In the genomic region with DNA sequence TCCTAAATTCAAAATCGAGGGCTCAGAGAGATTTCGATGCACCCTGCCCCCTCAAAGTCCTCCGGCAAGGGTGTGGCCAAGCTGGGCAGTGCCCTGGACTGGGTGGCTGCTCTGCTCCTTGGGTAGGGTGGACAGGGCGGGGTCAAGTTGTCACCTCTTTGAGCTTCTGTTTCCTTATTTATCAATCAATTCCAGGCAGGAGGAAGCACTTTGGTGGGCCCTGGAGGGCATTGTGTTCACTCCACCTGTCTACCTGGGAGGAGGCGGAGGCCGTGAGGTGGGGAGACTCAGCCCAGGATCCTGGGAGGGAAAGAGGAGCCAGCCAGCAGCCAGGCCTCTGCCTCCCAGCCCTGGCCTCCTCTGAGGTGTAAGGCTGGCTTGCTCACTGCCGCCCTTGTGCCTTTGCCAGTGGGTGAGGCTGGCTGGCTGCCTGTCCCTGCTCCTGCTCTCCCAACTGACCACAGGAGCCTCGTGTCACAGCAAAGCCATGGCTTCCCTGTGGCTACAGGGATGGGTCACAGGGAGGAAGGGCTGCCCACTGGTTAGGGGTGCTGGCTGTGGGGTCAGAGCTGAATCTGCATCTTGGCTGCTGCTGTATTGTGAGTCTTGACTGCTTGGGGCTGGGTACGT, we compare ENCODE assay signal across 1 cellular context.
TF ChIP-seq lines count a peak whose summit lies in the region.

No MANE protein-coding gene starts in this region.

TF ChIP-seq in HCT116, 20 proteins besides CTCF, POLR2A, EP300 and RAD21 (continued from another document):
- TF ChIP-seq, protein P1, sequence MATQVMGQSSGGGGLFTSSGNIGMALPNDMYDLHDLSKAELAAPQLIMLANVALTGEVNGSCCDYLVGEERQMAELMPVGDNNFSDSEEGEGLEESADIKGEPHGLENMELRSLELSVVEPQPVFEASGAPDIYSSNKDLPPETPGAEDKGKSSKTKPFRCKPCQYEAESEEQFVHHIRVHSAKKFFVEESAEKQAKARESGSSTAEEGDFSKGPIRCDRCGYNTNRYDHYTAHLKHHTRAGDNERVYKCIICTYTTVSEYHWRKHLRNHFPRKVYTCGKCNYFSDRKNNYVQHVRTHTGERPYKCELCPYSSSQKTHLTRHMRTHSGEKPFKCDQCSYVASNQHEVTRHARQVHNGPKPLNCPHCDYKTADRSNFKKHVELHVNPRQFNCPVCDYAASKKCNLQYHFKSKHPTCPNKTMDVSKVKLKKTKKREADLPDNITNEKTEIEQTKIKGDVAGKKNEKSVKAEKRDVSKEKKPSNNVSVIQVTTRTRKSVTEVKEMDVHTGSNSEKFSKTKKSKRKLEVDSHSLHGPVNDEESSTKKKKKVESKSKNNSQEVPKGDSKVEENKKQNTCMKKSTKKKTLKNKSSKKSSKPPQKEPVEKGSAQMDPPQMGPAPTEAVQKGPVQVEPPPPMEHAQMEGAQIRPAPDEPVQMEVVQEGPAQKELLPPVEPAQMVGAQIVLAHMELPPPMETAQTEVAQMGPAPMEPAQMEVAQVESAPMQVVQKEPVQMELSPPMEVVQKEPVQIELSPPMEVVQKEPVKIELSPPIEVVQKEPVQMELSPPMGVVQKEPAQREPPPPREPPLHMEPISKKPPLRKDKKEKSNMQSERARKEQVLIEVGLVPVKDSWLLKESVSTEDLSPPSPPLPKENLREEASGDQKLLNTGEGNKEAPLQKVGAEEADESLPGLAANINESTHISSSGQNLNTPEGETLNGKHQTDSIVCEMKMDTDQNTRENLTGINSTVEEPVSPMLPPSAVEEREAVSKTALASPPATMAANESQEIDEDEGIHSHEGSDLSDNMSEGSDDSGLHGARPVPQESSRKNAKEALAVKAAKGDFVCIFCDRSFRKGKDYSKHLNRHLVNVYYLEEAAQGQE (IDR thresholded peaks at IDR 0.05; ENCODE audit: low read depth), result no peak
- TF ChIP-seq SRF (IDR thresholded peaks at IDR 0.05; ENCODE audit: low read depth) (no peak), TCF7L2 (IDR thresholded peaks at IDR 0.05; ENCODE audit: borderline replicate concordance, extremely low read depth, insufficient read depth, insufficient read length) (no peak), ZFX (IDR thresholded peaks at IDR 0.05) (no peak), EGR1 (IDR thresholded peaks at IDR 0.05; ENCODE audit: low read depth) (no peak), ELF1 (IDR thresholded peaks at IDR 0.05; ENCODE audit: borderline replicate concordance, low read depth) (no peak), YY1 (IDR thresholded peaks at IDR 0.05; ENCODE audit: extremely low read depth, insufficient replicate concordance, low read depth, low read length) (no peak), POLR2AphosphoS5 (IDR thresholded peaks at IDR 0.05; ENCODE audit: low read depth, low read length) (no peak), EZH2phosphoT487 (IDR thresholded peaks at IDR 0.05; ENCODE audit: borderline replicate concordance) (no peak), CBX3 (IDR thresholded peaks at IDR 0.05; ENCODE audit: low read depth) (no peak), FOSL1 (IDR thresholded peaks at IDR 0.05; ENCODE audit: low read depth) (no peak)
- TF ChIP-seq, protein P2, sequence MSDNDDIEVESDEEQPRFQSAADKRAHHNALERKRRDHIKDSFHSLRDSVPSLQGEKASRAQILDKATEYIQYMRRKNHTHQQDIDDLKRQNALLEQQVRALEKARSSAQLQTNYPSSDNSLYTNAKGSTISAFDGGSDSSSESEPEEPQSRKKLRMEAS (IDR thresholded peaks at IDR 0.05), result no peak
